In genomic region chr6:99036672-99037071, GRCh38 we compare ENCODE assay signal across 27 cellular contexts.
"Had no signal": no experiment of that assay in that cellular context is flagged by ENCODE, and none has a peak within 500 bp of the region (broad histone marks: within the 10 kb centered on the region; RNA-seq: fewer than 3 reads in every experiment).

No MANE protein-coding gene starts in this region.

- H3K4me3 ChIP-seq: stomach, suprapubic skin, testis, thoracic aorta, thyroid gland, tibial nerve, transverse colon, upper lobe of left lung, upper lobe of right lung, uterus, vagina had no signal

- H3K4me3 Mint-ChIP-seq: stimulated activated effector memory CD8-positive, alpha-beta T cell treated with anti-CD3 and anti-CD28 coated beads, Interleukin-12 subunit alpha, Interleukin-12 subunit beta, amount 100 ng/mL, for 72 hours; stimulated activated memory B cell treated with anti-CD40 and anti-IgM and Interleukin-4, amounts not matched to agents 10 μg/mL and 1 μg/mL and 100 μg/mL, for 72 hours; stimulated activated naive B cell treated with anti-CD40 and anti-IgM and Interleukin-4, amounts not matched to agents 10 μg/mL and 1 μg/mL and 100 μg/mL, for 72 hours; stimulated activated naive CD8-positive, alpha-beta T cell treated with anti-CD3 and anti-CD28 coated beads, Interleukin-15, amount 100 ng/mL, for 72 hours; stimulated activated naive CD8-positive, alpha-beta T cell treated with anti-CD3 and anti-CD28 coated beads, Interleukin-15, Interleukin-2, amounts not matched to agents 100 ng/mL and 50 ng/mL, for 24 hours; type B pancreatic cell had no signal

- H3K36me3 ChIP-seq: stomach, suprapubic skin, thoracic aorta, thyroid gland, tibial nerve, transverse colon, upper lobe of left lung, upper lobe of right lung, uterus, vagina had no signal

- H3K36me3 Mint-ChIP-seq: stimulated activated effector memory CD8-positive, alpha-beta T cell treated with anti-CD3 and anti-CD28 coated beads, Interleukin-12 subunit alpha, Interleukin-12 subunit beta, amount 100 ng/mL, for 72 hours; stimulated activated memory B cell treated with anti-CD40 and anti-IgM and Interleukin-4, amounts not matched to agents 10 μg/mL and 1 μg/mL and 100 μg/mL, for 72 hours; stimulated activated naive B cell treated with anti-CD40 and anti-IgM and Interleukin-4, amounts not matched to agents 10 μg/mL and 1 μg/mL and 100 μg/mL, for 72 hours; type B pancreatic cell had no signal

- H3K27ac Mint-ChIP-seq: stimulated activated effector memory CD8-positive, alpha-beta T cell treated with anti-CD3 and anti-CD28 coated beads, Interleukin-12 subunit alpha, Interleukin-12 subunit beta, amount 100 ng/mL, for 72 hours; stimulated activated memory B cell treated with anti-CD40 and anti-IgM and Interleukin-4, amounts not matched to agents 10 μg/mL and 1 μg/mL and 100 μg/mL, for 72 hours; stimulated activated naive B cell treated with anti-CD40 and anti-IgM and Interleukin-4, amounts not matched to agents 10 μg/mL and 1 μg/mL and 100 μg/mL, for 72 hours; stimulated activated naive CD8-positive, alpha-beta T cell treated with anti-CD3 and anti-CD28 coated beads, Interleukin-15, amount 100 ng/mL, for 72 hours; stimulated activated naive CD8-positive, alpha-beta T cell treated with anti-CD3 and anti-CD28 coated beads, Interleukin-15, Interleukin-2, amounts not matched to agents 100 ng/mL and 50 ng/mL, for 24 hours; type B pancreatic cell had no signal

- H3K9me3 Mint-ChIP-seq: stimulated activated effector memory CD8-positive, alpha-beta T cell treated with anti-CD3 and anti-CD28 coated beads, Interleukin-12 subunit alpha, Interleukin-12 subunit beta, amount 100 ng/mL, for 72 hours; stimulated activated memory B cell treated with anti-CD40 and anti-IgM and Interleukin-4, amounts not matched to agents 10 μg/mL and 1 μg/mL and 100 μg/mL, for 72 hours; stimulated activated naive B cell treated with anti-CD40 and anti-IgM and Interleukin-4, amounts not matched to agents 10 μg/mL and 1 μg/mL and 100 μg/mL, for 72 hours; stimulated activated naive CD8-positive, alpha-beta T cell treated with anti-CD3 and anti-CD28 coated beads, Interleukin-15, amount 100 ng/mL, for 72 hours; stimulated activated naive CD8-positive, alpha-beta T cell treated with anti-CD3 and anti-CD28 coated beads, Interleukin-15, Interleukin-2, amounts not matched to agents 100 ng/mL and 50 ng/mL, for 24 hours; type B pancreatic cell had no signal

- H3K27me3 Mint-ChIP-seq: stimulated activated memory B cell treated with anti-CD40 and anti-IgM and Interleukin-4, amounts not matched to agents 10 μg/mL and 1 μg/mL and 100 μg/mL, for 72 hours had no signal

- H3K4me1 ChIP-seq: suprapubic skin, testis, thyroid gland, tibial nerve, transverse colon, upper lobe of left lung, upper lobe of right lung, uterus, vagina had no signal

- DNase-seq: stimulated activated CD4-positive, alpha-beta T cell treated with anti-CD3 and anti-CD28 coated beads, Interleukin-2, amount 100 ng/mL, for 24 hours; stimulated activated CD4-positive, alpha-beta T cell treated with anti-CD3 and anti-CD28 coated beads, Interleukin-2, amount 100 ng/mL, for 48 hours; stimulated activated CD4-positive, alpha-beta T cell treated with anti-CD3 and anti-CD28 coated beads, Interleukin-4, amount 100 ng/mL, for 1 hour; stimulated activated CD4-positive, alpha-beta T cell treated with anti-CD3 and anti-CD28 coated beads, Interleukin-4, amount 100 ng/mL, for 24 hours; stimulated activated CD4-positive, alpha-beta T cell treated with anti-CD3 and anti-CD28 coated beads, Interleukin-4, amount 100 ng/mL, for 4 hours; stimulated activated CD8-positive, alpha-beta memory T cell treated with anti-CD3 and anti-CD28 coated beads, Interleukin-4, amount 100 ng/mL, for 48 hours; stimulated activated naive B cell treated with anti-CD40 and anti-IgM and Interleukin-4, amounts not matched to agents 10 μg/mL and 1 μg/mL and 100 μg/mL, for 72 hours; stimulated activated naive CD4-positive, alpha-beta T cell; stimulated activated naive CD4-positive, alpha-beta T cell treated with Interleukin-2 at 50 U/mL for 16 hours; stimulated activated naive CD8-positive, alpha-beta T cell treated with anti-CD3 and anti-CD28 coated beads, Interleukin-15, amount 100 ng/mL, for 72 hours; stimulated activated naive CD8-positive, alpha-beta T cell treated with anti-CD3 and anti-CD28 coated beads, Interleukin-15, Interleukin-2, amounts not matched to agents 100 U/mL and 50 U/mL, for 24 hours; stomach; testis; thyroid gland; transverse colon; trophoblast cell; upper lobe of left lung; upper lobe of right lung; uterus had no signal

- H3K4me1 Mint-ChIP-seq: stimulated activated effector memory CD8-positive, alpha-beta T cell treated with anti-CD3 and anti-CD28 coated beads, Interleukin-12 subunit alpha, Interleukin-12 subunit beta, amount 100 ng/mL, for 72 hours; stimulated activated memory B cell treated with anti-CD40 and anti-IgM and Interleukin-4, amounts not matched to agents 10 μg/mL and 1 μg/mL and 100 μg/mL, for 72 hours; stimulated activated naive B cell treated with anti-CD40 and anti-IgM and Interleukin-4, amounts not matched to agents 10 μg/mL and 1 μg/mL and 100 μg/mL, for 72 hours; stimulated activated naive CD8-positive, alpha-beta T cell treated with anti-CD3 and anti-CD28 coated beads, Interleukin-15, amount 100 ng/mL, for 72 hours had no signal

- H3K9me3 ChIP-seq: stomach, suprapubic skin, testis, thoracic aorta, thyroid gland, tibial nerve, transverse colon, upper lobe of left lung, upper lobe of right lung, uterus, vagina had no signal

- H3K27me3 ChIP-seq: stomach, suprapubic skin, testis, thyroid gland, tibial nerve, transverse colon, upper lobe of left lung, uterus, vagina had no signal

- H3K27ac ChIP-seq: stomach, suprapubic skin, testis, thoracic aorta, thyroid gland, tibial nerve, transverse colon, upper lobe of left lung, upper lobe of right lung, uterus, vagina had no signal
